21 cellular contexts compared by ENCODE assay signal in genomic region chr6:12882761-12883290, GRCh38.
"Had no signal": no experiment of that assay in that cellular context is flagged by ENCODE, and none has a peak within 500 bp of the region (broad histone marks: within the 10 kb centered on the region; RNA-seq: fewer than 3 reads in every experiment).

No MANE protein-coding gene starts in this region.

- DNase-seq: activated B cell treated with CpG ODN at 0.5 μM for 24 hours; activated CD4-positive, alpha-beta T cell treated with anti-CD3 and anti-CD28 coated beads for 1 hour; activated CD4-positive, alpha-beta T cell treated with anti-CD3 and anti-CD28 coated beads, Interleukin-2, amount 10 ng/mL, durations not matched to agents 24 days and 14 days; activated CD4-positive, alpha-beta T cell treated with anti-CD3 and anti-CD28 coated beads, Interleukin-2, amount 50 U/mL, for 48 hours; activated CD8-positive, alpha-beta memory T cell treated with anti-CD3 and anti-CD28 coated beads, Interleukin-2, amount 10 ng/mL, durations not matched to agents 7 days and 5 days; activated effector memory CD4-positive, alpha-beta T cell treated with Interleukin-2 at 50 U/mL for 16 hours; activated naive CD4-positive, alpha-beta T cell; activated T-cell treated with anti-CD3 and anti-CD28 coated beads, Interleukin-2, amount 50 U/mL, for 24 hours; aorta; caudate nucleus; colonic mucosa; MG63; MV-4-11; NCI-H1092 treated with DMSO at 0.1 percent for 48 hours; NCI-H187; NCI-H345; NCI-H510A; NCI-H748 treated with DMSO at 0.1 percent for 48 hours; SIG-M5; T-helper 2 cell; T1000 had no signal

- ATAC-seq: activated CD8-positive, alpha-beta memory T cell treated with anti-CD3 and anti-CD28 coated beads, Interleukin-2, amount 10 ng/mL, durations not matched to agents 7 days and 5 days had no signal
